ENCODE assay signal across 8 cellular contexts in genomic region chr1:64743954-64744491, GRCh38. TPM values are rescaled to one million over a fixed set of nuclear protein-coding genes. Genes with fewer than 3 reads are reported as not detected.
A peak's percentile ranks its signal among the peaks of the same experiment; 100 is the strongest.
DNase-seq lines count a peak whose midpoint lies in the region; ATAC-seq and TF ChIP-seq lines count a peak whose summit lies in the region.

No MANE protein-coding gene starts in this region.

- H3K27me3 ChIP-seq in SJCRH30: no peaks in the 10 kb centered on the region

- TF ChIP-seq CTCF in fibroblast of villous mesenchyme (IDR thresholded peaks at IDR 0.05; ENCODE audit: insufficient read depth, low read depth, low read length): no peak

- peak overlapping the region; percentile 98 for H3K4me3 ChIP-seq in SJCRH30
- H3K4me3 ChIP-seq in fibroblast of villous mesenchyme (ENCODE audit: low read depth, low read length): peak overlapping the region; percentile 72
- H3K4me3 ChIP-seq in skeletal muscle cell (ENCODE audit: low read depth, low read length): peak overlapping the region; percentile 69

- H3K36me3 ChIP-seq in SJCRH30: no peaks in the 10 kb centered on the region

- peak overlapping the region; percentile 64; the same call in 1 of the 2 replicates for H3K27ac ChIP-seq in SJCRH30

- no peak for ATAC-seq in GM19467 (IDR thresholded peaks at IDR 0.05; ENCODE audit: unreplicated experiment)

- H3K9me3 ChIP-seq in SJCRH30 (replicated peaks): no peaks in the 10 kb centered on the region; the same call in 1 of the 2 replicates

- 0 out of 2 replicates have a peak, but pooled peaks cover 6% of the 10 kb centered on the region for H3K4me1 ChIP-seq in SJCRH30

- peak; percentile 27 for DNase-seq in NCI-H1417 treated with DMSO at 0.1 percent for 48 hours (lab: John Stamatoyannopoulos, UW)
- no peak for DNase-seq in NCI-H1417 (lab: John Stamatoyannopoulos, UW)
- no peak for DNase-seq in SJCRH30
- DNase-seq in fibroblast of villous mesenchyme (ENCODE audit: low read depth): no peak
- DNase-seq in skeletal muscle cell (ENCODE audit: low read depth): no peak
- no peak for DNase-seq in GOT3 (lab: John Stamatoyannopoulos, UW)
- DNase-seq in H4 (ENCODE audit: low spot score): no peak

RNA-seq across cellular contexts. Expression of gene RAVER2, which starts 0.9 kb away (rescaled TPM):
- total RNA-seq in SJCRH30 (2014; rRNA removed; shearing (Covaris generic)): 26.9 and 29.1 TPM in 2 replicates
- 7.1 and 9.1 TPM in 2 replicates for total RNA-seq in fibroblast of villous mesenchyme
- 17.4 and 19.8 TPM in 2 replicates for total RNA-seq in H4 (2014; rRNA removed; shearing (Covaris generic))
